Comparison of ENCODE assay signal across 13 cellular contexts in genomic region chr18:60910534-60910933, GRCh38.
"Had no signal": no experiment of that assay in that cellular context is flagged by ENCODE, and none has a peak within 500 bp of the region (broad histone marks: within the 10 kb centered on the region; RNA-seq: fewer than 3 reads in every experiment).

No MANE protein-coding gene starts in this region.

- H3K27me3 ChIP-seq: body of pancreas, neural progenitor cell, pancreas, transverse colon had no signal

- H3K27me3 Mint-ChIP-seq: activated naive CD8-positive, alpha-beta T cell treated with anti-CD3 and anti-CD28 coated beads, Interleukin-2, amount 10 ng/mL, durations not matched to agents 7 days and 5 days had no signal

- H3K27ac ChIP-seq: body of pancreas, neural progenitor cell, pancreas, transverse colon had no signal

- H3K4me1 Mint-ChIP-seq: activated naive CD8-positive, alpha-beta T cell treated with anti-CD3 and anti-CD28 coated beads, Interleukin-2, amount 10 ng/mL, durations not matched to agents 7 days and 5 days; neural progenitor cell had no signal

- H3K4me1 ChIP-seq: body of pancreas, neural progenitor cell, pancreas, transverse colon had no signal

- H3K9me3 Mint-ChIP-seq: neural progenitor cell had no signal

- DNase-seq: activated CD4-positive, alpha-beta T cell treated with anti-CD3 and anti-CD28 coated beads for 1 hour; activated CD4-positive, alpha-beta T cell treated with anti-CD3 and anti-CD28 coated beads, Interleukin-2, amount 50 U/mL, for 48 hours; activated naive CD8-positive, alpha-beta T cell treated with anti-CD3 and anti-CD28 coated beads, Interleukin-2, amount 10 ng/mL, durations not matched to agents 7 days and 5 days; activated T-cell treated with anti-CD3 and anti-CD28 coated beads, Interleukin-2, amount 50 U/mL, for 48 hours; body of pancreas; pancreas; retina; small intestine; SW 1271; transverse colon had no signal

- H3K36me3 Mint-ChIP-seq: activated naive CD8-positive, alpha-beta T cell treated with anti-CD3 and anti-CD28 coated beads, Interleukin-2, amount 10 ng/mL, durations not matched to agents 7 days and 5 days; neural progenitor cell had no signal

- ATAC-seq: body of pancreas, esophagus mucosa, pancreas had no signal

- H3K9me3 ChIP-seq: body of pancreas, pancreas, transverse colon had no signal

- H3K36me3 ChIP-seq: neural progenitor cell, pancreas, transverse colon had no signal

- H3K27ac Mint-ChIP-seq: activated naive CD8-positive, alpha-beta T cell treated with anti-CD3 and anti-CD28 coated beads, Interleukin-2, amount 10 ng/mL, durations not matched to agents 7 days and 5 days; neural progenitor cell; T-helper 2 cell treated with Interferon-gamma antibody and Interleukin-4, amounts not matched to agents 5 μg/mL and 100 μg/mL, for 36 hours had no signal

- H3K4me3 ChIP-seq: body of pancreas, neural progenitor cell, pancreas, transverse colon had no signal

- H3K4me3 Mint-ChIP-seq: activated naive CD8-positive, alpha-beta T cell treated with anti-CD3 and anti-CD28 coated beads, Interleukin-2, amount 10 ng/mL, durations not matched to agents 7 days and 5 days; neural progenitor cell; T-helper 2 cell treated with Interferon-gamma antibody and Interleukin-4, amounts not matched to agents 5 μg/mL and 100 μg/mL, for 36 hours had no signal
